Comparison of ENCODE assay signal across 15 cellular contexts in genomic region chr12:112160611-112161010, GRCh38.
"Had no signal": no experiment of that assay in that cellular context is flagged by ENCODE, and none has a peak within 500 bp of the region (broad histone marks: within the 10 kb centered on the region; RNA-seq: fewer than 3 reads in every experiment).

No MANE protein-coding gene starts in this region.

- H3K4me3 ChIP-seq: ascending aorta, heart right ventricle, right atrium auricular region had no signal

- DNase-seq: activated CD4-positive, alpha-beta T cell treated with anti-CD3 and anti-CD28 coated beads for 4 hours; activated CD8-positive, alpha-beta memory T cell treated with anti-CD3 and anti-CD28 coated beads for 24 hours; activated effector memory CD4-positive, alpha-beta T cell treated with anti-CD3 and anti-CD28 coated beads, Interleukin-2, amount 50 U/mL, for 16 hours; activated naive CD8-positive, alpha-beta T cell treated with anti-CD3 and anti-CD28 coated beads, Interleukin-2, amount 50 U/mL, for 24 hours; activated T-cell treated with anti-CD3 and anti-CD28 coated beads for 4 hours; effector CD4-positive, alpha-beta T cell; heart right ventricle; stimulated activated CD4-positive, alpha-beta T cell treated with anti-CD3 and anti-CD28 coated beads, Interleukin-1b, Interleukin-23, amount 100 ng/mL, for 48 hours; stimulated activated naive B cell treated with anti-CD40 and anti-IgM and Interleukin-4, amounts not matched to agents 10 μg/mL and 1 μg/mL and 100 μg/mL, for 72 hours; trophoblast cell; WERI-Rb-1 had no signal

- H3K4me1 ChIP-seq: ascending aorta, right atrium auricular region had no signal

- ATAC-seq: activated naive CD8-positive, alpha-beta T cell treated with anti-CD3 and anti-CD28 coated beads, Interleukin-2, amount 50 U/mL, for 24 hours; stimulated activated naive B cell treated with anti-CD40 and anti-IgM and Interleukin-4, amounts not matched to agents 10 μg/mL and 1 μg/mL and 100 μg/mL, for 72 hours had no signal

- H3K27me3 ChIP-seq: ascending aorta, heart right ventricle, neutrophil, right atrium auricular region had no signal

- H3K27ac Mint-ChIP-seq: activated naive CD8-positive, alpha-beta T cell treated with anti-CD3 and anti-CD28 coated beads, Interleukin-2, amount 50 U/mL, for 24 hours; mesothelial cell of epicardium had no signal

- H3K4me3 Mint-ChIP-seq: activated naive CD8-positive, alpha-beta T cell treated with anti-CD3 and anti-CD28 coated beads, Interleukin-2, amount 50 U/mL, for 24 hours; mesothelial cell of epicardium; stimulated activated naive B cell treated with anti-CD40 and anti-IgM and Interleukin-4, amounts not matched to agents 10 μg/mL and 1 μg/mL and 100 μg/mL, for 72 hours had no signal

- H3K27me3 Mint-ChIP-seq: activated naive CD8-positive, alpha-beta T cell treated with anti-CD3 and anti-CD28 coated beads, Interleukin-2, amount 50 U/mL, for 24 hours; stimulated activated naive B cell treated with anti-CD40 and anti-IgM and Interleukin-4, amounts not matched to agents 10 μg/mL and 1 μg/mL and 100 μg/mL, for 72 hours had no signal

- H3K4me1 Mint-ChIP-seq: mesothelial cell of epicardium had no signal

- H3K9me3 ChIP-seq: neutrophil, right atrium auricular region had no signal

- H3K27ac ChIP-seq: ascending aorta, heart right ventricle, neutrophil, right atrium auricular region, WERI-Rb-1 had no signal
